Comparison of ENCODE assay signal across 2 cellular contexts in the genomic region with DNA sequence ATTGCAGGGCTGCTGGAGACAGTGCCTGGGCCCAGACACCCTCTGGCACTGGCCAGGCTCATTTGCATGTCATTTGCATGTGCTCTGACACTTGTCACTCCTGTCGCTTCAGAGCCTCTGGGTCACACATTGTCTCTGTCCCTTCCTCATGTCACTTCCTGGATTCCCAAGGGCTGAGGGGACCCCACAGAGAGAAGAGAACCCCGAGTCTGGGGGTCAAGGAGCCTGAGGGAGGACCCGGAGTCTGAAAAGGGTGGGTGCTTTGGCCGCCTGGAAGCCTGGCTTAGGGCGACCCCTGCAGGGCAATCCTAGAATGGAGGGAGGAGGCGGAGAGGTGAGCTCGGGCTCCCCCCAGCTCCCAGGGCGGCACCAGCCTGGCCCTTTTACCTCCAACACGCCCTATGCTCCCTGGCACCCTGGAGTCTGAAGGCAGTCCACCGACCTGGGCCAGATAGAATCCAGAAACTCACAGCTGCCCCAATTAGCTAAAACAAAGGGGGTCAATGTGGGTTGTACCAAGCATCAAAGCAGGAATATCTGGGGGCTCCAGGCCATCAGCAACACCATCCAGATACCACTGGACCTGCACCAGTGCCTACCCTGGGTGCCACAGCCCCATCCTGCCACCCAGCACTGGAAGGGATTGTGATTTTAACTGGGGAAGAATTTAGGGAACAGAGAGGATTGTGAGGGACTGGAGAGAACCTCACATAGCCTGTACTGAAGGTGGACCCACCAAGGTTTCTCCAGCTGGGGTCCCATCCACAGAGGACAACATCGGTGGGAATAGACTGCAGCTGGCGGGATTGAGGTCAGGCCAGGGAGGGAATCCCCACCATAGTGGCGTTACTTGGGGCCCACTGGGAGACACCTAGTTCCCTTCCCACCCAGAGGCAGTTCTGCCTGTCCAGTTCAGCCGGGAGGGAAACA.
A peak's percentile ranks its signal among the peaks of the same experiment; 100 is the strongest.
TF ChIP-seq lines count a peak whose summit lies in the region.

No MANE protein-coding gene starts in this region.

TF ChIP-seq in Ishikawa, 13 proteins besides CTCF, POLR2A, EP300 and RAD21:
- no peak for TF ChIP-seq EGR1 (IDR thresholded peaks at IDR 0.05)
- TF ChIP-seq FOXM1 (IDR thresholded peaks at IDR 0.05; ENCODE audit: borderline replicate concordance, low read depth) = no peak
- TF ChIP-seq TEAD4 (IDR thresholded peaks at IDR 0.05) = no peak
- TF ChIP-seq YY1 (IDR thresholded peaks at IDR 0.05; ENCODE audit: low read depth) = no peak
- TF ChIP-seq, protein P1, sequence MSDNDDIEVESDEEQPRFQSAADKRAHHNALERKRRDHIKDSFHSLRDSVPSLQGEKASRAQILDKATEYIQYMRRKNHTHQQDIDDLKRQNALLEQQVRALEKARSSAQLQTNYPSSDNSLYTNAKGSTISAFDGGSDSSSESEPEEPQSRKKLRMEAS (IDR thresholded peaks at IDR 0.05) = no peak; the same call in 1 of the 2 replicates
- TF ChIP-seq TCF12 (IDR thresholded peaks at IDR 0.05; ENCODE audit: low read depth) = no peak
- no peak; the same call in 1 of the 2 replicates for TF ChIP-seq ZBTB7A (IDR thresholded peaks at IDR 0.05; ENCODE audit: low read depth)
- TF ChIP-seq TAF1 (IDR thresholded peaks at IDR 0.05; ENCODE audit: low read depth) = 0 out of 2 replicates have a peak, but pooled peaks have one; percentile 24

TF ChIP-seq in HepG2, 621 proteins besides CTCF, POLR2A, EP300 and RAD21:
- 0 out of 2 replicates have a peak, but pooled peaks have one; percentile 29 for TF ChIP-seq FOXC1 (CRISPR knock-in tag; IDR thresholded peaks at IDR 0.05; ENCODE audit: borderline replicate concordance)
- TF ChIP-seq, protein P2, sequence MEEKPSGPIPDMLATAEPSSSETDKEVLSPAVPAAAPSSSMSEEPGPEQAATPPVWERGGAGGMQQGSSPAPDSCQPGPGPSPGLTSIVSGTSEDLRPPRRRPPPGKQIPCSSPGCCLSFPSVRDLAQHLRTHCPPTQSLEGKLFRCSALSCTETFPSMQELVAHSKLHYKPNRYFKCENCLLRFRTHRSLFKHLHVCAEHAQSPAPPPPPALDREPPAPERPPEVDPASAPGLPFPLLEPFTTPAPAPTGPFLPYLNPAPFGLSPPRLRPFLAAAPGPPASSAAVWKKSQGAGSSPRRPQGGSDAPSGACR (CRISPR knock-in tag; IDR thresholded peaks at IDR 0.05) = no peak
- TF ChIP-seq, protein P3, sequence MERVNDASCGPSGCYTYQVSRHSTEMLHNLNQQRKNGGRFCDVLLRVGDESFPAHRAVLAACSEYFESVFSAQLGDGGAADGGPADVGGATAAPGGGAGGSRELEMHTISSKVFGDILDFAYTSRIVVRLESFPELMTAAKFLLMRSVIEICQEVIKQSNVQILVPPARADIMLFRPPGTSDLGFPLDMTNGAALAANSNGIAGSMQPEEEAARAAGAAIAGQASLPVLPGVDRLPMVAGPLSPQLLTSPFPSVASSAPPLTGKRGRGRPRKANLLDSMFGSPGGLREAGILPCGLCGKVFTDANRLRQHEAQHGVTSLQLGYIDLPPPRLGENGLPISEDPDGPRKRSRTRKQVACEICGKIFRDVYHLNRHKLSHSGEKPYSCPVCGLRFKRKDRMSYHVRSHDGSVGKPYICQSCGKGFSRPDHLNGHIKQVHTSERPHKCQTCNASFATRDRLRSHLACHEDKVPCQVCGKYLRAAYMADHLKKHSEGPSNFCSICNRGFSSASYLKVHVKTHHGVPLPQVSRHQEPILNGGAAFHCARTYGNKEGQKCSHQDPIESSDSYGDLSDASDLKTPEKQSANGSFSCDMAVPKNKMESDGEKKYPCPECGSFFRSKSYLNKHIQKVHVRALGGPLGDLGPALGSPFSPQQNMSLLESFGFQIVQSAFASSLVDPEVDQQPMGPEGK (CRISPR knock-in tag; IDR thresholded peaks at IDR 0.05) = peak; percentile 54; the same call in 1 of the 2 replicates
- TF ChIP-seq, protein P4, sequence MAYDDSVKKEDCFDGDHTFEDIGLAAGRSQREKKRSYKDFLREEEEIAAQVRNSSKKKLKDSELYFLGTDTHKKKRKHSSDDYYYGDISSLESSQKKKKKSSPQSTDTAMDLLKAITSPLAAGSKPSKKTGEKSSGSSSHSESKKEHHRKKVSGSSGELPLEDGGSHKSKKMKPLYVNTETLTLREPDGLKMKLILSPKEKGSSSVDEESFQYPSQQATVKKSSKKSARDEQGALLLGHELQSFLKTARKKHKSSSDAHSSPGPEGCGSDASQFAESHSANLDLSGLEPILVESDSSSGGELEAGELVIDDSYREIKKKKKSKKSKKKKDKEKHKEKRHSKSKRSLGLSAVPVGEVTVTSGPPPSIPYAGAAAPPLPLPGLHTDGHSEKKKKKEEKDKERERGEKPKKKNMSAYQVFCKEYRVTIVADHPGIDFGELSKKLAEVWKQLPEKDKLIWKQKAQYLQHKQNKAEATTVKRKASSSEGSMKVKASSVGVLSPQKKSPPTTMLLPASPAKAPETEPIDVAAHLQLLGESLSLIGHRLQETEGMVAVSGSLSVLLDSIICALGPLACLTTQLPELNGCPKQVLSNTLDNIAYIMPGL (CRISPR knock-in tag; IDR thresholded peaks at IDR 0.05; ENCODE audit: borderline replicate concordance in 1 of 2, low read depth in 1 of 2) = no peak; a peak in 1 of 4 replicates
- peak; percentile 30; the same call in 1 of the 2 replicates for TF ChIP-seq SALL1 (CRISPR knock-in tag; IDR thresholded peaks at IDR 0.05)
- no peak for TF ChIP-seq MAZ (IDR thresholded peaks at IDR 0.05; ENCODE audit: borderline replicate concordance, low read depth, low read length)
- TF ChIP-seq MAZ (CRISPR knock-in tag; IDR thresholded peaks at IDR 0.05; ENCODE audit: low read depth) = no peak
- TF ChIP-seq XRCC5 (optimal IDR thresholded peaks at IDR 0.05; ENCODE audit: low read length) = peak; percentile 65
- peak; percentile 83 for TF ChIP-seq STAG1 (CRISPR knock-in tag; IDR thresholded peaks at IDR 0.05)
- TF ChIP-seq, protein P5, sequence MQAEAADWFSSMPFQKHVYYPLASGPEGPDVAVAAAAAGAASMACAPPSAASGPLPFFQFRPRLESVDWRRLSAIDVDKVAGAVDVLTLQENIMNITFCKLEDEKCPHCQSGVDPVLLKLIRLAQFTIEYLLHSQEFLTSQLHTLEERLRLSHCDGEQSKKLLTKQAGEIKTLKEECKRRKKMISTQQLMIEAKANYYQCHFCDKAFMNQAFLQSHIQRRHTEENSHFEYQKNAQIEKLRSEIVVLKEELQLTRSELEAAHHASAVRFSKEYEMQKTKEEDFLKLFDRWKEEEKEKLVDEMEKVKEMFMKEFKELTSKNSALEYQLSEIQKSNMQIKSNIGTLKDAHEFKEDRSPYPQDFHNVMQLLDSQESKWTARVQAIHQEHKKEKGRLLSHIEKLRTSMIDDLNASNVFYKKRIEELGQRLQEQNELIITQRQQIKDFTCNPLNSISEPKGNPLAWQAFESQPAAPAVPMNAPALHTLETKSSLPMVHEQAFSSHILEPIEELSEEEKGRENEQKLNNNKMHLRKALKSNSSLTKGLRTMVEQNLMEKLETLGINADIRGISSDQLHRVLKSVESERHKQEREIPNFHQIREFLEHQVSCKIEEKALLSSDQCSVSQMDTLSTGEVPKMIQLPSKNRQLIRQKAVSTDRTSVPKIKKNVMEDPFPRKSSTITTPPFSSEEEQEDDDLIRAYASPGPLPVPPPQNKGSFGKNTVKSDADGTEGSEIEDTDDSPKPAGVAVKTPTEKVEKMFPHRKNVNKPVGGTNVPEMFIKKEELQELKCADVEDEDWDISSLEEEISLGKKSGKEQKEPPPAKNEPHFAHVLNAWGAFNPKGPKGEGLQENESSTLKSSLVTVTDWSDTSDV (CRISPR knock-in tag; IDR thresholded peaks at IDR 0.05) = 0 out of 2 replicates have a peak, but pooled peaks have one; percentile 51
- TF ChIP-seq, protein P6, sequence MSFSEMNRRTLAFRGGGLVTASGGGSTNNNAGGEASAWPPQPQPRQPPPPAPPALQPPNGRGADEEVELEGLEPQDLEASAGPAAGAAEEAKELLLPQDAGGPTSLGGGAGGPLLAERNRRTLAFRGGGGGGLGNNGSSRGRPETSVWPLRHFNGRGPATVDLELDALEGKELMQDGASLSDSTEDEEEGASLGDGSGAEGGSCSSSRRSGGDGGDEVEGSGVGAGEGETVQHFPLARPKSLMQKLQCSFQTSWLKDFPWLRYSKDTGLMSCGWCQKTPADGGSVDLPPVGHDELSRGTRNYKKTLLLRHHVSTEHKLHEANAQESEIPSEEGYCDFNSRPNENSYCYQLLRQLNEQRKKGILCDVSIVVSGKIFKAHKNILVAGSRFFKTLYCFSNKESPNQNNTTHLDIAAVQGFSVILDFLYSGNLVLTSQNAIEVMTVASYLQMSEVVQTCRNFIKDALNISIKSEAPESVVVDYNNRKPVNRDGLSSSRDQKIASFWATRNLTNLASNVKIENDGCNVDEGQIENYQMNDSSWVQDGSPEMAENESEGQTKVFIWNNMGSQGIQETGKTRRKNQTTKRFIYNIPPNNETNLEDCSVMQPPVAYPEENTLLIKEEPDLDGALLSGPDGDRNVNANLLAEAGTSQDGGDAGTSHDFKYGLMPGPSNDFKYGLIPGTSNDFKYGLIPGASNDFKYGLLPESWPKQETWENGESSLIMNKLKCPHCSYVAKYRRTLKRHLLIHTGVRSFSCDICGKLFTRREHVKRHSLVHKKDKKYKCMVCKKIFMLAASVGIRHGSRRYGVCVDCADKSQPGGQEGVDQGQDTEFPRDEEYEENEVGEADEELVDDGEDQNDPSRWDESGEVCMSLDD (CRISPR knock-in tag; IDR thresholded peaks at IDR 0.05; ENCODE audit: borderline replicate concordance) = 0 out of 2 replicates have a peak, but pooled peaks have one; percentile 35
- TF ChIP-seq, protein P7, sequence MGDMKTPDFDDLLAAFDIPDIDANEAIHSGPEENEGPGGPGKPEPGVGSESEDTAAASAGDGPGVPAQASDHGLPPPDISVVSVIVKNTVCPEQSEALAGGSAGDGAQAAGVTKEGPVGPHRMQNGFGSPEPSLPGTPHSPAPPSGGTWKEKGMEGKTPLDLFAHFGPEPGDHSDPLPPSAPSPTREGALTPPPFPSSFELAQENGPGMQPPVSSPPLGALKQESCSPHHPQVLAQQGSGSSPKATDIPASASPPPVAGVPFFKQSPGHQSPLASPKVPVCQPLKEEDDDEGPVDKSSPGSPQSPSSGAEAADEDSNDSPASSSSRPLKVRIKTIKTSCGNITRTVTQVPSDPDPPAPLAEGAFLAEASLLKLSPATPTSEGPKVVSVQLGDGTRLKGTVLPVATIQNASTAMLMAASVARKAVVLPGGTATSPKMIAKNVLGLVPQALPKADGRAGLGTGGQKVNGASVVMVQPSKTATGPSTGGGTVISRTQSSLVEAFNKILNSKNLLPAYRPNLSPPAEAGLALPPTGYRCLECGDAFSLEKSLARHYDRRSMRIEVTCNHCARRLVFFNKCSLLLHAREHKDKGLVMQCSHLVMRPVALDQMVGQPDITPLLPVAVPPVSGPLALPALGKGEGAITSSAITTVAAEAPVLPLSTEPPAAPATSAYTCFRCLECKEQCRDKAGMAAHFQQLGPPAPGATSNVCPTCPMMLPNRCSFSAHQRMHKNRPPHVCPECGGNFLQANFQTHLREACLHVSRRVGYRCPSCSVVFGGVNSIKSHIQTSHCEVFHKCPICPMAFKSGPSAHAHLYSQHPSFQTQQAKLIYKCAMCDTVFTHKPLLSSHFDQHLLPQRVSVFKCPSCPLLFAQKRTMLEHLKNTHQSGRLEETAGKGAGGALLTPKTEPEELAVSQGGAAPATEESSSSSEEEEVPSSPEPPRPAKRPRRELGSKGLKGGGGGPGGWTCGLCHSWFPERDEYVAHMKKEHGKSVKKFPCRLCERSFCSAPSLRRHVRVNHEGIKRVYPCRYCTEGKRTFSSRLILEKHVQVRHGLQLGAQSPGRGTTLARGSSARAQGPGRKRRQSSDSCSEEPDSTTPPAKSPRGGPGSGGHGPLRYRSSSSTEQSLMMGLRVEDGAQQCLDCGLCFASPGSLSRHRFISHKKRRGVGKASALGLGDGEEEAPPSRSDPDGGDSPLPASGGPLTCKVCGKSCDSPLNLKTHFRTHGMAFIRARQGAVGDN (CRISPR knock-in tag; IDR thresholded peaks at IDR 0.05) = peak; percentile 32; the same call in 1 of the 2 replicates
- TF ChIP-seq ZNF782 (CRISPR knock-in tag; IDR thresholded peaks at IDR 0.05; ENCODE audit: borderline replicate concordance) = 0 out of 2 replicates have a peak, but pooled peaks have one; percentile 25
- TF ChIP-seq, protein P8, sequence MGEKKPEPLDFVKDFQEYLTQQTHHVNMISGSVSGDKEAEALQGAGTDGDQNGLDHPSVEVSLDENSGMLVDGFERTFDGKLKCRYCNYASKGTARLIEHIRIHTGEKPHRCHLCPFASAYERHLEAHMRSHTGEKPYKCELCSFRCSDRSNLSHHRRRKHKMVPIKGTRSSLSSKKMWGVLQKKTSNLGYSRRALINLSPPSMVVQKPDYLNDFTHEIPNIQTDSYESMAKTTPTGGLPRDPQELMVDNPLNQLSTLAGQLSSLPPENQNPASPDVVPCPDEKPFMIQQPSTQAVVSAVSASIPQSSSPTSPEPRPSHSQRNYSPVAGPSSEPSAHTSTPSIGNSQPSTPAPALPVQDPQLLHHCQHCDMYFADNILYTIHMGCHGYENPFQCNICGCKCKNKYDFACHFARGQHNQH (CRISPR knock-in tag; IDR thresholded peaks at IDR 0.05) = peak; percentile 18; the same call in 1 of the 2 replicates
- TF ChIP-seq WIZ (CRISPR knock-in tag; IDR thresholded peaks at IDR 0.05) = no peak
- TF ChIP-seq ZNF350 (CRISPR knock-in tag; IDR thresholded peaks at IDR 0.05; ENCODE audit: borderline replicate concordance, low read depth) = 0 out of 2 replicates have a peak, but pooled peaks have one; percentile 51
- TF ChIP-seq, protein P9, sequence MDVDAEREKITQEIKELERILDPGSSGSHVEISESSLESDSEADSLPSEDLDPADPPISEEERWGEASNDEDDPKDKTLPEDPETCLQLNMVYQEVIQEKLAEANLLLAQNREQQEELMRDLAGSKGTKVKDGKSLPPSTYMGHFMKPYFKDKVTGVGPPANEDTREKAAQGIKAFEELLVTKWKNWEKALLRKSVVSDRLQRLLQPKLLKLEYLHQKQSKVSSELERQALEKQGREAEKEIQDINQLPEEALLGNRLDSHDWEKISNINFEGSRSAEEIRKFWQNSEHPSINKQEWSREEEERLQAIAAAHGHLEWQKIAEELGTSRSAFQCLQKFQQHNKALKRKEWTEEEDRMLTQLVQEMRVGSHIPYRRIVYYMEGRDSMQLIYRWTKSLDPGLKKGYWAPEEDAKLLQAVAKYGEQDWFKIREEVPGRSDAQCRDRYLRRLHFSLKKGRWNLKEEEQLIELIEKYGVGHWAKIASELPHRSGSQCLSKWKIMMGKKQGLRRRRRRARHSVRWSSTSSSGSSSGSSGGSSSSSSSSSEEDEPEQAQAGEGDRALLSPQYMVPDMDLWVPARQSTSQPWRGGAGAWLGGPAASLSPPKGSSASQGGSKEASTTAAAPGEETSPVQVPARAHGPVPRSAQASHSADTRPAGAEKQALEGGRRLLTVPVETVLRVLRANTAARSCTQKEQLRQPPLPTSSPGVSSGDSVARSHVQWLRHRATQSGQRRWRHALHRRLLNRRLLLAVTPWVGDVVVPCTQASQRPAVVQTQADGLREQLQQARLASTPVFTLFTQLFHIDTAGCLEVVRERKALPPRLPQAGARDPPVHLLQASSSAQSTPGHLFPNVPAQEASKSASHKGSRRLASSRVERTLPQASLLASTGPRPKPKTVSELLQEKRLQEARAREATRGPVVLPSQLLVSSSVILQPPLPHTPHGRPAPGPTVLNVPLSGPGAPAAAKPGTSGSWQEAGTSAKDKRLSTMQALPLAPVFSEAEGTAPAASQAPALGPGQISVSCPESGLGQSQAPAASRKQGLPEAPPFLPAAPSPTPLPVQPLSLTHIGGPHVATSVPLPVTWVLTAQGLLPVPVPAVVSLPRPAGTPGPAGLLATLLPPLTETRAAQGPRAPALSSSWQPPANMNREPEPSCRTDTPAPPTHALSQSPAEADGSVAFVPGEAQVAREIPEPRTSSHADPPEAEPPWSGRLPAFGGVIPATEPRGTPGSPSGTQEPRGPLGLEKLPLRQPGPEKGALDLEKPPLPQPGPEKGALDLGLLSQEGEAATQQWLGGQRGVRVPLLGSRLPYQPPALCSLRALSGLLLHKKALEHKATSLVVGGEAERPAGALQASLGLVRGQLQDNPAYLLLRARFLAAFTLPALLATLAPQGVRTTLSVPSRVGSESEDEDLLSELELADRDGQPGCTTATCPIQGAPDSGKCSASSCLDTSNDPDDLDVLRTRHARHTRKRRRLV (CRISPR knock-in tag; IDR thresholded peaks at IDR 0.05) = 0 out of 2 replicates have a peak, but pooled peaks have one; percentile 36
